1 cellular context compared by ENCODE assay signal in the genomic region with DNA sequence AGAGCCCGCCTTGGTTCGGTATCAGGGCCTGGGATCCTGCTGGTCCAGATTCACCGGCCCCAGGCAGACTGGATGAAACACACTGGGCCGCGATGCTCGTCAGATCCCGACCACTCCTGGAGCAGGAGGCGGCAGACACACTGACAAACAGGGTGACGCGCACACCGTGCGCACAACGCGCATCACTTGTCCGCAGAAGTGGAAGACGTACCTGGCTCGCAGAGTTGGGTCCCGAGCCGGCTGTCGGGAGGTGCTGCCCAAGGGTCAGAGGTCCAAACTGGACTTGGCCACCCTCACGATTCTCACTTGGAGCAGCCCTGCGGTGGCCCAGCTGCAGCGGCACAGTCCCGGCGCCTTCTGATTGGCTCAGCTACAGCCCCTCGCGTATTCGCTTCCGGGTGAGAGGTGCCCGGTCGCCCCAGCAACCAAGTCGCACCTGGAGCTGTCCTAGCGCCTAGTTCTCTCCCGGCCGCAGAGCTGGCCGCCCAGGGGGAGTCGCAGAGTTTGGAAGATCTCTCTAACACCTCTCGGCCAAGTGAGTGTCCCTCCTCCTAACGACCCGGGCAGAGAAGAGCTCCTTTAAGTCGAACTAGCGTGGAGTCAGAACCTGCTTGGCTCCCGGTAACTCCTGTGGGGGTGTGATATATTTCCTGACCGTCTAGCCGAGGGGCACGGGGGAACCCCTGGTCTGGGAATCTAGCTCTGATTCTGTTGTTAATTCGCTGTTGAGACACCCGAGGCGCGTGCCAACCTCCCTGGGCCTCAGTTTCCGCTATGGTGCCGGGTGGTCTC.
A peak's percentile ranks its signal among the peaks of the same experiment; 100 is the strongest.
TF ChIP-seq lines count a peak whose summit lies in the region.

A gene with protein sequence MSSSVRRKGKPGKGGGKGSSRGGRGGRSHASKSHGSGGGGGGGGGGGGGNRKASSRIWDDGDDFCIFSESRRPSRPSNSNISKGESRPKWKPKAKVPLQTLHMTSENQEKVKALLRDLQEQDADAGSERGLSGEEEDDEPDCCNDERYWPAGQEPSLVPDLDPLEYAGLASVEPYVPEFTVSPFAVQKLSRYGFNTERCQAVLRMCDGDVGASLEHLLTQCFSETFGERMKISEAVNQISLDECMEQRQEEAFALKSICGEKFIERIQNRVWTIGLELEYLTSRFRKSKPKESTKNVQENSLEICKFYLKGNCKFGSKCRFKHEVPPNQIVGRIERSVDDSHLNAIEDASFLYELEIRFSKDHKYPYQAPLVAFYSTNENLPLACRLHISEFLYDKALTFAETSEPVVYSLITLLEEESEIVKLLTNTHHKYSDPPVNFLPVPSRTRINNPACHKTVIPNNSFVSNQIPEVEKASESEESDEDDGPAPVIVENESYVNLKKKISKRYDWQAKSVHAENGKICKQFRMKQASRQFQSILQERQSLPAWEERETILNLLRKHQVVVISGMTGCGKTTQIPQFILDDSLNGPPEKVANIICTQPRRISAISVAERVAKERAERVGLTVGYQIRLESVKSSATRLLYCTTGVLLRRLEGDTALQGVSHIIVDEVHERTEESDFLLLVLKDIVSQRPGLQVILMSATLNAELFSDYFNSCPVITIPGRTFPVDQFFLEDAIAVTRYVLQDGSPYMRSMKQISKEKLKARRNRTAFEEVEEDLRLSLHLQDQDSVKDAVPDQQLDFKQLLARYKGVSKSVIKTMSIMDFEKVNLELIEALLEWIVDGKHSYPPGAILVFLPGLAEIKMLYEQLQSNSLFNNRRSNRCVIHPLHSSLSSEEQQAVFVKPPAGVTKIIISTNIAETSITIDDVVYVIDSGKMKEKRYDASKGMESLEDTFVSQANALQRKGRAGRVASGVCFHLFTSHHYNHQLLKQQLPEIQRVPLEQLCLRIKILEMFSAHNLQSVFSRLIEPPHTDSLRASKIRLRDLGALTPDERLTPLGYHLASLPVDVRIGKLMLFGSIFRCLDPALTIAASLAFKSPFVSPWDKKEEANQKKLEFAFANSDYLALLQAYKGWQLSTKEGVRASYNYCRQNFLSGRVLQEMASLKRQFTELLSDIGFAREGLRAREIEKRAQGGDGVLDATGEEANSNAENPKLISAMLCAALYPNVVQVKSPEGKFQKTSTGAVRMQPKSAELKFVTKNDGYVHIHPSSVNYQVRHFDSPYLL (N-terminal part only) (minus strand): TSS at position 359 of the 792 bp plus-strand sequence. CDS start 7,529 bp downstream, outside the sequence.
Gene MORN2, plus strand, starts transcription at position 401 of the 792 bp plus-strand sequence.

TF ChIP-seq in HepG2, 621 proteins besides CTCF, POLR2A, EP300 and RAD21 (continued from another document and continues in another):
- TF ChIP-seq MTA3 (CRISPR knock-in tag; IDR thresholded peaks at IDR 0.05), result no peak
- TF ChIP-seq, protein P1, sequence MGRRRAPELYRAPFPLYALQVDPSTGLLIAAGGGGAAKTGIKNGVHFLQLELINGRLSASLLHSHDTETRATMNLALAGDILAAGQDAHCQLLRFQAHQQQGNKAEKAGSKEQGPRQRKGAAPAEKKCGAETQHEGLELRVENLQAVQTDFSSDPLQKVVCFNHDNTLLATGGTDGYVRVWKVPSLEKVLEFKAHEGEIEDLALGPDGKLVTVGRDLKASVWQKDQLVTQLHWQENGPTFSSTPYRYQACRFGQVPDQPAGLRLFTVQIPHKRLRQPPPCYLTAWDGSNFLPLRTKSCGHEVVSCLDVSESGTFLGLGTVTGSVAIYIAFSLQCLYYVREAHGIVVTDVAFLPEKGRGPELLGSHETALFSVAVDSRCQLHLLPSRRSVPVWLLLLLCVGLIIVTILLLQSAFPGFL (CRISPR knock-in tag; IDR thresholded peaks at IDR 0.05), result no peak
- TF ChIP-seq KMT2A (CRISPR knock-in tag; IDR thresholded peaks at IDR 0.05), result peak; percentile 99
- TF ChIP-seq NR1H2 (CRISPR knock-in tag; IDR thresholded peaks at IDR 0.05; ENCODE audit: borderline replicate concordance, low read depth), result no peak
- TF ChIP-seq MTERF4 (CRISPR knock-in tag; IDR thresholded peaks at IDR 0.05), result peak; percentile 46; the same call in 1 of the 2 replicates
- TF ChIP-seq ZNF83 (CRISPR knock-in tag; IDR thresholded peaks at IDR 0.05; ENCODE audit: borderline replicate concordance), result 0 out of 2 replicates have a peak, but pooled peaks have one; percentile 75
- peak; percentile 91; the same call in 1 of the 2 replicates for TF ChIP-seq ZNF567 (CRISPR knock-in tag; IDR thresholded peaks at IDR 0.05; ENCODE audit: borderline replicate concordance)
- TF ChIP-seq HOXA3 (CRISPR knock-in tag; IDR thresholded peaks at IDR 0.05), result peak; percentile 87
- no peak for TF ChIP-seq ETV5 (CRISPR knock-in tag; IDR thresholded peaks at IDR 0.05; ENCODE audit: borderline replicate concordance)
- TF ChIP-seq ZNF251 (CRISPR knock-in tag; IDR thresholded peaks at IDR 0.05), result 0 out of 2 replicates have a peak, but pooled peaks have one; percentile 16
- TF ChIP-seq ZNF652 (CRISPR knock-in tag; IDR thresholded peaks at IDR 0.05; ENCODE audit: borderline replicate concordance, low read depth), result no peak
- no peak for TF ChIP-seq EZH2 (conservative IDR thresholded peaks at IDR 0.05; ENCODE audit: low read depth, low read length)
- no peak for TF ChIP-seq MAF1 (CRISPR knock-in tag; IDR thresholded peaks at IDR 0.05; ENCODE audit: borderline replicate concordance)
- peak; percentile 87; the same call in 1 of the 2 replicates for TF ChIP-seq ZC3H13 (CRISPR knock-in tag; IDR thresholded peaks at IDR 0.05)
- TF ChIP-seq ZNF777 (CRISPR knock-in tag; IDR thresholded peaks at IDR 0.05), result peak; percentile 70
- peak; percentile 66 for TF ChIP-seq SIN3B (IDR thresholded peaks at IDR 0.05; ENCODE audit: low read length)
- TF ChIP-seq SAP130 (CRISPR knock-in tag; IDR thresholded peaks at IDR 0.05; ENCODE audit: low read depth), result peak; percentile 99
- peak; percentile 87 for TF ChIP-seq BHLHE40 (IDR thresholded peaks at IDR 0.05; ENCODE audit: low read length)
- TF ChIP-seq, protein P2, sequence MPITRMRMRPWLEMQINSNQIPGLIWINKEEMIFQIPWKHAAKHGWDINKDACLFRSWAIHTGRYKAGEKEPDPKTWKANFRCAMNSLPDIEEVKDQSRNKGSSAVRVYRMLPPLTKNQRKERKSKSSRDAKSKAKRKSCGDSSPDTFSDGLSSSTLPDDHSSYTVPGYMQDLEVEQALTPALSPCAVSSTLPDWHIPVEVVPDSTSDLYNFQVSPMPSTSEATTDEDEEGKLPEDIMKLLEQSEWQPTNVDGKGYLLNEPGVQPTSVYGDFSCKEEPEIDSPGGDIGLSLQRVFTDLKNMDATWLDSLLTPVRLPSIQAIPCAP (CRISPR knock-in tag; IDR thresholded peaks at IDR 0.05; ENCODE audit: low read depth), result no peak
- peak; percentile 77 for TF ChIP-seq ZBTB34 (CRISPR knock-in tag; IDR thresholded peaks at IDR 0.05)
- TF ChIP-seq ZNF766 (CRISPR knock-in tag; IDR thresholded peaks at IDR 0.05; ENCODE audit: borderline replicate concordance), result peak; percentile 54; the same call in 1 of the 2 replicates
- TF ChIP-seq ESRRA (CRISPR knock-in tag; IDR thresholded peaks at IDR 0.05; ENCODE audit: low read depth), result 0 out of 2 replicates have a peak, but pooled peaks have one; percentile 46
- TF ChIP-seq, protein P3, sequence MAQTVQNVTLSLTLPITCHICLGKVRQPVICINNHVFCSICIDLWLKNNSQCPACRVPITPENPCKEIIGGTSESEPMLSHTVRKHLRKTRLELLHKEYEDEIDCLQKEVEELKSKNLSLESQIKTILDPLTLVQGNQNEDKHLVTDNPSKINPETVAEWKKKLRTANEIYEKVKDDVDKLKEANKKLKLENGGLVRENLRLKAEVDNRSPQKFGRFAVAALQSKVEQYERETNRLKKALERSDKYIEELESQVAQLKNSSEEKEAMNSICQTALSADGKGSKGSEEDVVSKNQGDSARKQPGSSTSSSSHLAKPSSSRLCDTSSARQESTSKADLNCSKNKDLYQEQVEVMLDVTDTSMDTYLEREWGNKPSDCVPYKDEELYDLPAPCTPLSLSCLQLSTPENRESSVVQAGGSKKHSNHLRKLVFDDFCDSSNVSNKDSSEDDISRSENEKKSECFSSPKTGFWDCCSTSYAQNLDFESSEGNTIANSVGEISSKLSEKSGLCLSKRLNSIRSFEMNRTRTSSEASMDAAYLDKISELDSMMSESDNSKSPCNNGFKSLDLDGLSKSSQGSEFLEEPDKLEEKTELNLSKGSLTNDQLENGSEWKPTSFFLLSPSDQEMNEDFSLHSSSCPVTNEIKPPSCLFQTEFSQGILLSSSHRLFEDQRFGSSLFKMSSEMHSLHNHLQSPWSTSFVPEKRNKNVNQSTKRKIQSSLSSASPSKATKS (CRISPR knock-in tag; IDR thresholded peaks at IDR 0.05), result no peak
- TF ChIP-seq, protein P4, sequence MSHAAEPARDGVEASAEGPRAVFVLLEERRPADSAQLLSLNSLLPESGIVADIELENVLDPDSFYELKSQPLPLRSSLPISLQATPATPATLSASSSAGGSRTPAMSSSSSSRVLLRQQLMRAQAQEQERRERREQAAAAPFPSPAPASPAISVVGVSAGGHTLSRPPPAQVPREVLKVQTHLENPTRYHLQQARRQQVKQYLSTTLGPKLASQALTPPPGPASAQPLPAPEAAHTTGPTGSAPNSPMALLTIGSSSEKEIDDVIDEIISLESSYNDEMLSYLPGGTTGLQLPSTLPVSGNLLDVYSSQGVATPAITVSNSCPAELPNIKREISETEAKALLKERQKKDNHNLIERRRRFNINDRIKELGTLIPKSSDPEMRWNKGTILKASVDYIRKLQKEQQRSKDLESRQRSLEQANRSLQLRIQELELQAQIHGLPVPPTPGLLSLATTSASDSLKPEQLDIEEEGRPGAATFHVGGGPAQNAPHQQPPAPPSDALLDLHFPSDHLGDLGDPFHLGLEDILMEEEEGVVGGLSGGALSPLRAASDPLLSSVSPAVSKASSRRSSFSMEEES (CRISPR knock-in tag; IDR thresholded peaks at IDR 0.05), result peak; percentile 53; the same call in 1 of the 2 replicates
- peak; percentile 37; the same call in 1 of the 2 replicates for TF ChIP-seq ZMYM3 (CRISPR knock-in tag; IDR thresholded peaks at IDR 0.05)
- TF ChIP-seq NONO (IDR thresholded peaks at IDR 0.05), result no peak
- peak; percentile 93 for TF ChIP-seq NONO (CRISPR knock-in tag; conservative IDR thresholded peaks at IDR 0.05)
- TF ChIP-seq, protein P5, sequence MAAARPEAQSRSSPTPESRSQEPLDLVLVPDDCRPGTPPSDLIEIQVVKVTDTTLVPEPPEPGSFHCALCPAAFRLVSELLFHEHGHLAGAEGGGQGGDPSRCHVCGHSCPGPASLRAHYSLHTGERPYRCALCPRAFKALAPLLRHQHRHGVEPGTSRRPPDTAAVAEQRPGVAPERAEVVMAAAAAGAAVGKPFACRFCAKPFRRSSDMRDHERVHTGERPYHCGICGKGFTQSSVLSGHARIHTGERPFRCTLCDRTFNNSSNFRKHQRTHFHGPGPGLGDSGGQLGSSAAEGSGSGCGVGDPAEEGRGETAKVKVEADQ (CRISPR knock-in tag; IDR thresholded peaks at IDR 0.05; ENCODE audit: borderline replicate concordance), result peak; percentile 51; the same call in 1 of the 2 replicates
- TF ChIP-seq ZBTB7B (CRISPR knock-in tag; IDR thresholded peaks at IDR 0.05), result 0 out of 2 replicates have a peak, but pooled peaks have one; percentile 55
- no peak for TF ChIP-seq NCOR1 (IDR thresholded peaks at IDR 0.05; ENCODE audit: borderline replicate concordance, low read length)
- TF ChIP-seq, protein P6, sequence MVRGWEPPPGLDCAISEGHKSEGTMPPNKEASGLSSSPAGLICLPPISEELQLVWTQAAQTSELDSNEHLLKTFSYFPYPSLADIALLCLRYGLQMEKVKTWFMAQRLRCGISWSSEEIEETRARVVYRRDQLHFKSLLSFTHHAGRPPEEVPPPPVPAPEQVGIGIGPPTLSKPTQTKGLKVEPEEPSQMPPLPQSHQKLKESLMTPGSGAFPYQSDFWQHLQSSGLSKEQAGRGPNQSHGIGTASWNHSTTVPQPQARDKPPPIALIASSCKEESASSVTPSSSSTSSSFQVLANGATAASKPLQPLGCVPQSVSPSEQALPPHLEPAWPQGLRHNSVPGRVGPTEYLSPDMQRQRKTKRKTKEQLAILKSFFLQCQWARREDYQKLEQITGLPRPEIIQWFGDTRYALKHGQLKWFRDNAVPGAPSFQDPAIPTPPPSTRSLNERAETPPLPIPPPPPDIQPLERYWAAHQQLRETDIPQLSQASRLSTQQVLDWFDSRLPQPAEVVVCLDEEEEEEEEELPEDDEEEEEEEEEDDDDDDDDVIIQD (CRISPR knock-in tag; IDR thresholded peaks at IDR 0.05; ENCODE audit: low read depth), result peak; percentile 77
- no peak for TF ChIP-seq ZNF431 (CRISPR knock-in tag; IDR thresholded peaks at IDR 0.05; ENCODE audit: borderline replicate concordance, low read depth)
- TF ChIP-seq RBAK (CRISPR knock-in tag; IDR thresholded peaks at IDR 0.05), result no peak
- no peak; the same call in 1 of the 2 replicates for TF ChIP-seq ZNF780A (CRISPR knock-in tag; IDR thresholded peaks at IDR 0.05)
- no peak for TF ChIP-seq MBD4 (IDR thresholded peaks at IDR 0.05; ENCODE audit: borderline replicate concordance, low read length)
- TF ChIP-seq RFXANK (CRISPR knock-in tag; IDR thresholded peaks at IDR 0.05), result peak; percentile 78
- no peak for TF ChIP-seq MBNL3 (CRISPR knock-in tag; conservative IDR thresholded peaks at IDR 0.05)
- TF ChIP-seq NFATC3 (CRISPR knock-in tag; IDR thresholded peaks at IDR 0.05), result no peak; the same call in 1 of the 2 replicates
